Comparison of ENCODE assay signal across 8 cellular contexts in the genomic region with DNA sequence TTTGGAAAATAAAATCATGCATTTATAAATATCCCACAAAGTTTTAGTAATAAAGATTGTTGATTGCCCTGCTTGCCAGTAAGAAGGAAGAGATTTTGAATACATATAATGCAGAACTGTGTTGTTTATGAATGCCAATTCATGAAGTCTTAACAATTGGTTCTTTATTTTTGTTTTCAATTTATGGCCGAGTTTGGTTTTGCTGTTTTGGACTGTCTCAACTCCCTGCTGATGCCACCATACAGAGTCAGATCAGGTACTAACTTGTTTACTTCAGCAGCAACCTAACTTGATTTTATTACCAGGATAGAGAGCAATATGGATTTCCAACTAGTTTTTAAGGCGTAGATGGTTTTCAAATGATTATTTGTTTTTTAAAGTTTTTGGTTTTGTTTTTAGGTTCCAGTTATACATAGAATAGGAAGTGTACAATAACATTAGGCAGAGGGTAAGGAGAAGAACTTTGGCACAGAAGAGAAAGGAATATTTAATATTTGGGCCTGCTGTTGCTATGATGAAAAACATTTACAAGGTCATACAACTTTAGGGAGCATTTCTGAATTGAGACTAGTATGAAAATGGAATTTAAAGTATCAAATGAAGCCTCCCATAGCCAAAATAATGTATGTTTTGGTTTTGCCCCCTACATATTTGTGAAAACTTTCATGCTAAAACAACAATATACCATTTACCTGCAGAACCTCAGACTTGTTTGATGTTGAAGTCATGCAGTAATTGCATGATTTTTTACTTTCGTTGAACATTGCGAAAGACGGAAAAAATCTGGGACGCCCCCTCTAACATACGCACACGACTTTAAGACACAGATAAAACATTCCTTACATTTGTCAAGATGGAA. TPM values are rescaled to one million over a fixed set of nuclear protein-coding genes. Genes with fewer than 3 reads are reported as not detected.
DNase-seq lines count a peak whose midpoint lies in the region; ATAC-seq and TF ChIP-seq lines count a peak whose summit lies in the region.

No MANE protein-coding gene starts in this region.

- H3K14ac ChIP-seq in mesenchymal stem cell (ENCODE audit: low read length in 2 of 2) = no peak overlapping the region

- H3K27me3 ChIP-seq in mesenchymal stem cell (ENCODE audit: control insufficient read depth in 1 of 2, insufficient read depth in 1 of 2, low read length in 2 of 2) (no peaks in the 10 kb centered on the region), upper lobe of right lung (no peaks in the 10 kb centered on the region)

- H2AK5ac ChIP-seq in mesenchymal stem cell (ENCODE audit: low read length, severe bottlenecking) = no peak overlapping the region

- no peak overlapping the region for H2BK15ac ChIP-seq in mesenchymal stem cell (ENCODE audit: low read depth, poor library complexity, severe bottlenecking)

- no peak overlapping the region for H2BK120ac ChIP-seq in mesenchymal stem cell (ENCODE audit: low read depth, low read length)

- H3K4me3 ChIP-seq in cardiac fibroblast (replicated peaks in 1 of 2; ENCODE audit: low read depth in 2 of 2, low read length in 2 of 2) (peak overlapping the region; percentile 57 to 68), mesenchymal stem cell (ENCODE audit: insufficient read depth in 1 of 2, low read depth in 1 of 2, low read length in 2 of 2) (peak overlapping the region in 1 of 2 experiments; percentile 85), upper lobe of right lung (peak overlapping the region; percentile 91)

- H3K36me3 ChIP-seq in KOPT-K1 (ENCODE audit: insufficient read depth, low read length) (0 out of 2 replicates have a peak, but pooled peaks cover 9% of the 10 kb centered on the region), mesenchymal stem cell (ENCODE audit: control insufficient read depth in 1 of 2, insufficient read depth in 2 of 2, low read depth in 1 of 2, low read length in 2 of 2) (peaks cover 0 to 12% of the 10 kb centered on the region in 2 experiments), upper lobe of right lung (peaks cover 5% of the 10 kb centered on the region)

- no peak for ATAC-seq in upper lobe of right lung

- peak overlapping the region; percentile 67 for H3K4me2 ChIP-seq in mesenchymal stem cell (ENCODE audit: low read length, poor library complexity, severe bottlenecking)

- H4K8ac ChIP-seq in mesenchymal stem cell (ENCODE audit: low read length) = no peak overlapping the region

- H2BK12ac ChIP-seq in mesenchymal stem cell (ENCODE audit: low read length in 2 of 2) = no peak overlapping the region

- peaks cover 4% of the 10 kb centered on the region for H3K4me1 ChIP-seq in mesenchymal stem cell (ENCODE audit: control insufficient read depth, insufficient read depth, low read depth, low read length)
- peaks cover 16% of the 10 kb centered on the region for H3K4me1 ChIP-seq in upper lobe of right lung

- no peak for TF ChIP-seq CTCF in C4-2B (conservative IDR thresholded peaks at IDR 0.05)
- TF ChIP-seq CTCF in cardiac fibroblast (IDR thresholded peaks at IDR 0.05; ENCODE audit: low read depth, low read length) = no peak
- TF ChIP-seq CTCF in upper lobe of right lung (IDR thresholded peaks at IDR 0.05) = no peak

- H4K91ac ChIP-seq in mesenchymal stem cell (ENCODE audit: low read length) = no peak overlapping the region

- H3K4ac ChIP-seq in mesenchymal stem cell (ENCODE audit: low read depth in 1 of 2, low read length in 2 of 2) = no peak overlapping the region

- H3K9ac ChIP-seq in mesenchymal stem cell (ENCODE audit: low read length) = peak overlapping the region; percentile 98

- H3K79me1 ChIP-seq in mesenchymal stem cell (replicated peaks; ENCODE audit: low read length, poor library complexity, severe bottlenecking) = no peaks in the 10 kb centered on the region

- no peak overlapping the region for H2BK5ac ChIP-seq in mesenchymal stem cell (ENCODE audit: low read depth, low read length, poor library complexity, severe bottlenecking)

- H3K23ac ChIP-seq in mesenchymal stem cell (ENCODE audit: low read length in 2 of 2) = no peak overlapping the region

- intact Hi-C loops in upper lobe of right lung (cut with DNase I) = no loop called here

- H3K18ac ChIP-seq in mesenchymal stem cell (ENCODE audit: low read depth in 1 of 2, low read length in 2 of 2) = no peak overlapping the region

- H3K27ac ChIP-seq in C4-2B (peak overlapping the region; percentile 94), KOPT-K1 (ENCODE audit: low read depth, low read length, poor library complexity, severe bottlenecking) (peak overlapping the region; percentile 73), mesenchymal stem cell (ENCODE audit: low read length, poor library complexity, severe bottlenecking) (peak overlapping the region; percentile 91), upper lobe of right lung (peak overlapping the region; percentile 95)

- H2AFZ ChIP-seq in mesenchymal stem cell (ENCODE audit: low read depth, low read length) = no peak overlapping the region

- WGBS in mesenchymal stem cell = 51% methylated on average over 8 of the region's 8 CpGs

- DNase-seq in cardiac fibroblast (ENCODE audit: low read depth in 2 of 2) (peak; percentile 67 to 85), mesenchymal stem cell (no peak), upper lobe of right lung (no peak), HuH-7 (ENCODE audit: low spot score) (no peak), iPS-NIHi11 (ENCODE audit: low spot score) (no peak), SIG-M5 (lab: John Stamatoyannopoulos, UW) (no peak)

- no peaks in the 10 kb centered on the region for H3K9me3 ChIP-seq in KOPT-K1 (ENCODE audit: insufficient read depth, low read length, poor library complexity, severe bottlenecking)
- no peaks in the 10 kb centered on the region for H3K9me3 ChIP-seq in mesenchymal stem cell (ENCODE audit: control insufficient read depth, low read length)
- no peaks in the 10 kb centered on the region for H3K9me3 ChIP-seq in upper lobe of right lung

RNA-seq across cellular contexts. Expression of a gene that starts 0.9 kb away (rescaled TPM):
- 102 TPM for polyA plus RNA-seq in mesenchymal stem cell (2013, experiment 1 of 2)
- polyA plus RNA-seq in mesenchymal stem cell (2013, experiment 2 of 2) = 114 TPM
- total RNA-seq in upper lobe of right lung = 117 TPM

Comparison
In these comparisons a context has a peak if more than half of its experiments do, and no peak if none do; other contexts are left out.
1. DNase-seq: peak in cardiac fibroblast (2 of 2); none in mesenchymal stem cell (single experiment), upper lobe of right lung (single experiment), HuH-7 (single experiment), iPS-NIHi11 (single experiment) and SIG-M5 (single experiment).
2. Peak in every context shown above with its lines, with median percentiles within 50 percentile points of each other: H3K27ac ChIP-seq.